In the genomic region with DNA sequence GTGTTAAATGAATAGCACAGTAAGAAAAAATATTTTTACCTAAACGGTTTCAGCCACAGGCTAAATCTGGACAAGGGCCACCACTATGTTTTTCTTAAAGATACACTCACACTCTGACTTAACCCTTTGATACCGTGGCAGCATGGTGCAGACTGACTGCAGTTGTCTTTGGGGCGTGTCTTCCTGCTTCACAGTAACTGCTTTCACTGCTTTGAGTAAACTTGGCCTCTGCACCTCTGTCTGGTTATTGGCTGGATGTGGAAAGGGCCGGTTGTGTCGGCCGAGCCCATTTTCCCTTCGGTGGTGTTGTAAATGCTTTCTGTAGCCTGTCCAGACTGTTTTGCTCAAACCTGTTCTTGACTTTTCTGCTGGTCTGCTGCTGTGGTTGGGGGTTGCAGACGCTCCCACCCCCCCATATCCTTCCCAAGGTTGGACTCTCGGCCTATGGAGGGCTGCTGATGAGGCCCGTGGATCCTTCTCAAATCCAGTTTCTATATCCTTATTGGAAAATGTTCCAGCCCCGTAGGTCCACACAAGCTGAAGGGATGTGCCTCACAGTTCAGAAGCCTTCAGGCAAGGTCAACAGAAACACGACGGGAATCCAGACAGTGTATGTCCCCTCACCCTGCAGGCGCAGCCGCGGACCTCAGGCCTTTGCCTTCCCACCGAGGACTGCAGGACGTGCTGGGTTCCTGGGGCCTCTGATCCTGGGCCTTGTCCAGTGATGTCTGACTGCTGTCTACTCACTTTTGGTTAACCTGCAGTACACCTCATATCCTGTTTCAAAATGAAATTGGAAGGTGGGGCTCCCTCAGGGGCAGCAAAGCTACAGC, we compare ENCODE assay signal across 10 cellular contexts.
DNase-seq lines count a peak whose midpoint lies in the region; ATAC-seq and TF ChIP-seq lines count a peak whose summit lies in the region.
"Had no signal": no experiment of that assay in that cellular context is flagged by ENCODE, and none has a peak within 500 bp of the region (broad histone marks: within the 10 kb centered on the region; RNA-seq: fewer than 3 reads in every experiment).

No MANE protein-coding gene starts in this region.

- H3K4me3 Mint-ChIP-seq in activated naive CD4-positive, alpha-beta T cell treated with anti-CD3 and anti-CD28 coated beads, Interleukin-2, amount 10 ng/mL, durations not matched to agents 7 days and 5 days: no peak overlapping the region
- no peak overlapping the region for H3K4me3 Mint-ChIP-seq in naive thymus-derived CD8-positive, alpha-beta T cell

- CTCF ChIA-PET in GM10248 (lab: Yijun Ruan, JAX): no interaction called here
- CTCF ChIA-PET in activated naive CD4-positive, alpha-beta T cell treated with anti-CD3 and anti-CD28 coated beads, Interleukin-2, amount 10 ng/mL, durations not matched to agents 7 days and 5 days (lab: Charles Lee): no interaction called here

- DNase-seq in AG08396 (ENCODE audit: low spot score): peak; percentile 56
- DNase-seq in kidney glomerular epithelial cell (lab: John Stamatoyannopoulos, UW): peak; percentile 86
- no peak for DNase-seq in GM10248 (ENCODE audit: extremely low spot score)
- no peak for DNase-seq in activated naive CD4-positive, alpha-beta T cell treated with anti-CD3 and anti-CD28 coated beads, Interleukin-2, amount 10 ng/mL, durations not matched to agents 7 days and 5 days
- no peak for DNase-seq in naive thymus-derived CD8-positive, alpha-beta T cell
- no peak for DNase-seq in caudate nucleus (lab: John Stamatoyannopoulos, UW)
- DNase-seq: hippocampal formation; stimulated activated CD4-positive, alpha-beta T cell treated with anti-CD3 and anti-CD28 coated beads, Interleukin-12 subunit alpha, Interleukin-12 subunit beta, amount 100 ng/mL, for 4 hours had no signal

- H3K9me3 Mint-ChIP-seq in activated naive CD4-positive, alpha-beta T cell treated with anti-CD3 and anti-CD28 coated beads, Interleukin-2, amount 10 ng/mL, durations not matched to agents 7 days and 5 days: no peaks in the 10 kb centered on the region
- no peaks in the 10 kb centered on the region for H3K9me3 Mint-ChIP-seq in naive thymus-derived CD8-positive, alpha-beta T cell

- TF ChIP-seq CTCF in VCaP (conservative IDR thresholded peaks at IDR 0.05) (no peak), GM10248 (IDR thresholded peaks at IDR 0.05; ENCODE audit: control extremely low read depth, extremely low read depth, low read depth, missing control alignments) (no peak)

- H3K27ac Mint-ChIP-seq in activated naive CD4-positive, alpha-beta T cell treated with anti-CD3 and anti-CD28 coated beads, Interleukin-2, amount 10 ng/mL, durations not matched to agents 7 days and 5 days: no peak overlapping the region
- no peak overlapping the region for H3K27ac Mint-ChIP-seq in naive thymus-derived CD8-positive, alpha-beta T cell

- POLR2A ChIA-PET in GM10248 (lab: Yijun Ruan, JAX): no interaction called here
- POLR2A ChIA-PET in naive thymus-derived CD8-positive, alpha-beta T cell (lab: Charles Lee): no interaction called here

- H3K27ac ChIP-seq in VCaP (peak overlapping the region; percentile 70), caudate nucleus (ENCODE audit: low read depth, low read length) (no peak overlapping the region)

- H3K36me3 Mint-ChIP-seq in activated naive CD4-positive, alpha-beta T cell treated with anti-CD3 and anti-CD28 coated beads, Interleukin-2, amount 10 ng/mL, durations not matched to agents 7 days and 5 days: no peaks in the 10 kb centered on the region
- no peaks in the 10 kb centered on the region for H3K36me3 Mint-ChIP-seq in naive thymus-derived CD8-positive, alpha-beta T cell

- H3K4me1 Mint-ChIP-seq in activated naive CD4-positive, alpha-beta T cell treated with anti-CD3 and anti-CD28 coated beads, Interleukin-2, amount 10 ng/mL, durations not matched to agents 7 days and 5 days: no peaks in the 10 kb centered on the region
- no peaks in the 10 kb centered on the region for H3K4me1 Mint-ChIP-seq in naive thymus-derived CD8-positive, alpha-beta T cell

- ATAC-seq in GM21619 (IDR thresholded peaks at IDR 0.05; ENCODE audit: unreplicated experiment): peak; percentile 81
- no peak for ATAC-seq in naive thymus-derived CD8-positive, alpha-beta T cell

- no peaks in the 10 kb centered on the region for H3K27me3 Mint-ChIP-seq in activated naive CD4-positive, alpha-beta T cell treated with anti-CD3 and anti-CD28 coated beads, Interleukin-2, amount 10 ng/mL, durations not matched to agents 7 days and 5 days
- H3K27me3 Mint-ChIP-seq in naive thymus-derived CD8-positive, alpha-beta T cell: peaks cover 0 to 2% (median 0%) of the 10 kb centered on the region in 5 donors

Comparison
In these comparisons a context has a peak if more than half of its experiments do, and no peak if none do; other contexts are left out.
1. DNase-seq: peak in AG08396 (single experiment) and kidney glomerular epithelial cell (single experiment); none in GM10248 (single experiment), activated naive CD4-positive, alpha-beta T cell treated with anti-CD3 and anti-CD28 coated beads, Interleukin-2, amount 10 ng/mL, durations not matched to agents 7 days and 5 days (single experiment), naive thymus-derived CD8-positive, alpha-beta T cell (0 of 10) and caudate nucleus (0 of 61).